1 cellular context compared by ENCODE assay signal in the genomic region with DNA sequence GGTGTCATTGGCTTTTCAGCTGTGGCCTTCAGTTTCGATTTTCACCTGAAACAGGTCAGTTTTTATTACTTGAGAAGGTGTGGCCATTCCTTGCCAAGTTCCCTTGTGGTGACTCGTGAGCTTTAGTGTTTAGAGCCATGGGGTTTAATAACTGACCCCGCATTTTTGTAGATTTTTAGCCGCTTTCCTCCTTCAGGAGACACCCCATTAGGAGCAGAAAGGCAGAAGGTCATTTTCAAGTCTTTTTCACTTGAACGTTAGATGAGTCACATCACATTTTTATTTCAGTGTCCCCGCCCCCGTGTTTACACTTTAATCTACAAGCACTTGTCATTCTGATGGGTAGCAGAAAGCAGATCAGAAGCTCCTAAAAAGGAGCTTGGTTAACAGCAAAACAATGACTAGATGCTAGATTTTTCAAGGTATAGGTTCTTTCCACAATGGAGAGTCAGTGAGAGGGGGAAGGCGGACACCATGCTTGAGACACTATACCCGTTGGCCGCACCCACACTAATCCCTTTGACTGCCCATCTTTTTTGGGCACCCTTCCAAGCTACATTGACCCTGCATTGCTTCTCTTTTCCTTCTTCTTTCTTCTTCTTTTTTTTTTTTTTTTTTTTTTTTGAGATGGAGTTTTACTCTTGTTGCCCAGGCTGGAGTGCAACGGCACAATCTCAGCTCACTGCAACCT.
TF ChIP-seq lines count a peak whose summit lies in the region.

No MANE protein-coding gene starts in this region.

TF ChIP-seq in HCT116, 20 proteins besides CTCF, POLR2A, EP300 and RAD21 (continued from another document):
- TF ChIP-seq, protein P1, sequence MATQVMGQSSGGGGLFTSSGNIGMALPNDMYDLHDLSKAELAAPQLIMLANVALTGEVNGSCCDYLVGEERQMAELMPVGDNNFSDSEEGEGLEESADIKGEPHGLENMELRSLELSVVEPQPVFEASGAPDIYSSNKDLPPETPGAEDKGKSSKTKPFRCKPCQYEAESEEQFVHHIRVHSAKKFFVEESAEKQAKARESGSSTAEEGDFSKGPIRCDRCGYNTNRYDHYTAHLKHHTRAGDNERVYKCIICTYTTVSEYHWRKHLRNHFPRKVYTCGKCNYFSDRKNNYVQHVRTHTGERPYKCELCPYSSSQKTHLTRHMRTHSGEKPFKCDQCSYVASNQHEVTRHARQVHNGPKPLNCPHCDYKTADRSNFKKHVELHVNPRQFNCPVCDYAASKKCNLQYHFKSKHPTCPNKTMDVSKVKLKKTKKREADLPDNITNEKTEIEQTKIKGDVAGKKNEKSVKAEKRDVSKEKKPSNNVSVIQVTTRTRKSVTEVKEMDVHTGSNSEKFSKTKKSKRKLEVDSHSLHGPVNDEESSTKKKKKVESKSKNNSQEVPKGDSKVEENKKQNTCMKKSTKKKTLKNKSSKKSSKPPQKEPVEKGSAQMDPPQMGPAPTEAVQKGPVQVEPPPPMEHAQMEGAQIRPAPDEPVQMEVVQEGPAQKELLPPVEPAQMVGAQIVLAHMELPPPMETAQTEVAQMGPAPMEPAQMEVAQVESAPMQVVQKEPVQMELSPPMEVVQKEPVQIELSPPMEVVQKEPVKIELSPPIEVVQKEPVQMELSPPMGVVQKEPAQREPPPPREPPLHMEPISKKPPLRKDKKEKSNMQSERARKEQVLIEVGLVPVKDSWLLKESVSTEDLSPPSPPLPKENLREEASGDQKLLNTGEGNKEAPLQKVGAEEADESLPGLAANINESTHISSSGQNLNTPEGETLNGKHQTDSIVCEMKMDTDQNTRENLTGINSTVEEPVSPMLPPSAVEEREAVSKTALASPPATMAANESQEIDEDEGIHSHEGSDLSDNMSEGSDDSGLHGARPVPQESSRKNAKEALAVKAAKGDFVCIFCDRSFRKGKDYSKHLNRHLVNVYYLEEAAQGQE (IDR thresholded peaks at IDR 0.05; ENCODE audit: low read depth): no peak
- TF ChIP-seq FOSL1 (IDR thresholded peaks at IDR 0.05; ENCODE audit: low read depth) (peak; percentile 35; the same call in 1 of the 2 replicates), SRF (IDR thresholded peaks at IDR 0.05; ENCODE audit: low read depth) (no peak), CBX3 (IDR thresholded peaks at IDR 0.05; ENCODE audit: low read depth) (no peak), CEBPB (IDR thresholded peaks at IDR 0.05; ENCODE audit: low read depth) (no peak), POLR2AphosphoS5 (IDR thresholded peaks at IDR 0.05; ENCODE audit: low read depth, low read length) (no peak), ZFX (IDR thresholded peaks at IDR 0.05) (no peak), EZH2phosphoT487 (IDR thresholded peaks at IDR 0.05; ENCODE audit: borderline replicate concordance) (no peak), SIN3A (IDR thresholded peaks at IDR 0.05; ENCODE audit: low read depth) (no peak)
- TF ChIP-seq, protein P2, sequence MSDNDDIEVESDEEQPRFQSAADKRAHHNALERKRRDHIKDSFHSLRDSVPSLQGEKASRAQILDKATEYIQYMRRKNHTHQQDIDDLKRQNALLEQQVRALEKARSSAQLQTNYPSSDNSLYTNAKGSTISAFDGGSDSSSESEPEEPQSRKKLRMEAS (IDR thresholded peaks at IDR 0.05): no peak
- TF ChIP-seq, protein P3, sequence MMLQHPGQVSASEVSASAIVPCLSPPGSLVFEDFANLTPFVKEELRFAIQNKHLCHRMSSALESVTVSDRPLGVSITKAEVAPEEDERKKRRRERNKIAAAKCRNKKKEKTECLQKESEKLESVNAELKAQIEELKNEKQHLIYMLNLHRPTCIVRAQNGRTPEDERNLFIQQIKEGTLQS (IDR thresholded peaks at IDR 0.05): no peak
TF ChIP-seq in HCT116: peak in this region for 3.
